In the genomic region with DNA sequence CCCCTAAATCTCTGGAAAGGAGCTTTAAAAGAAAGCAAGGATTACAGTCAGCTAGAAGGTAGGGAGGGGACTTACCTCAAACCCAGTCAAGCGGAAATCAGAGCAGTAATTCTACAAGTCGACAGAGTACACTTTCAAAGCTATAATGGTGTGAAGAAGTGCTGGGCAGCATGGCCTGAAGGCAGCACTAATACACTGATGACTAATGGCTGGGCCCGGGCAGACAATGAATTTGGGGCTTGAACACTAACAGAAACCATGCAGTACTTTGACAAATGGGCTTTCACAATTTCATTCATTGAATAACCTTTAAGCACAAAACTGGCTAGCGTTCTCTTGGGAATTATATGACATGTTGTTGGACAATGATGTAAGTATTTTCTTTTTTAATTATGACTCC, we compare ENCODE assay signal across 2 cellular contexts.
TF ChIP-seq lines count a peak whose summit lies in the region.

No MANE protein-coding gene starts in this region.

TF ChIP-seq in H1, 55 proteins besides CTCF, POLR2A, EP300 and RAD21:
- TF ChIP-seq ASH2L (IDR thresholded peaks at IDR 0.05; ENCODE audit: low read length), result no peak
- TF ChIP-seq BRCA1 (IDR thresholded peaks at IDR 0.05; ENCODE audit: low read depth, low read length), result no peak
- no peak for TF ChIP-seq SRF (IDR thresholded peaks at IDR 0.05; ENCODE audit: low read depth, low read length)
- TF ChIP-seq POU5F1 (IDR thresholded peaks at IDR 0.05; ENCODE audit: low read depth, low read length), result no peak
- no peak for TF ChIP-seq PHF8 (conservative IDR thresholded peaks at IDR 0.05; ENCODE audit: low read depth, low read length)
- no peak for TF ChIP-seq FOSL1 (IDR thresholded peaks at IDR 0.05; ENCODE audit: insufficient read depth, low read depth, low read length)
- TF ChIP-seq CTBP2 (IDR thresholded peaks at IDR 0.05; ENCODE audit: borderline replicate concordance, insufficient read depth, insufficient read length, low read length), result no peak
- no peak for TF ChIP-seq CREB1 (IDR thresholded peaks at IDR 0.05)
- TF ChIP-seq SAP30 (IDR thresholded peaks at IDR 0.05; ENCODE audit: insufficient read depth, insufficient replicate concordance, low read length), result no peak
- TF ChIP-seq GTF2F1 (IDR thresholded peaks at IDR 0.05; ENCODE audit: borderline replicate concordance, low read depth, low read length), result no peak
- TF ChIP-seq, protein P1, sequence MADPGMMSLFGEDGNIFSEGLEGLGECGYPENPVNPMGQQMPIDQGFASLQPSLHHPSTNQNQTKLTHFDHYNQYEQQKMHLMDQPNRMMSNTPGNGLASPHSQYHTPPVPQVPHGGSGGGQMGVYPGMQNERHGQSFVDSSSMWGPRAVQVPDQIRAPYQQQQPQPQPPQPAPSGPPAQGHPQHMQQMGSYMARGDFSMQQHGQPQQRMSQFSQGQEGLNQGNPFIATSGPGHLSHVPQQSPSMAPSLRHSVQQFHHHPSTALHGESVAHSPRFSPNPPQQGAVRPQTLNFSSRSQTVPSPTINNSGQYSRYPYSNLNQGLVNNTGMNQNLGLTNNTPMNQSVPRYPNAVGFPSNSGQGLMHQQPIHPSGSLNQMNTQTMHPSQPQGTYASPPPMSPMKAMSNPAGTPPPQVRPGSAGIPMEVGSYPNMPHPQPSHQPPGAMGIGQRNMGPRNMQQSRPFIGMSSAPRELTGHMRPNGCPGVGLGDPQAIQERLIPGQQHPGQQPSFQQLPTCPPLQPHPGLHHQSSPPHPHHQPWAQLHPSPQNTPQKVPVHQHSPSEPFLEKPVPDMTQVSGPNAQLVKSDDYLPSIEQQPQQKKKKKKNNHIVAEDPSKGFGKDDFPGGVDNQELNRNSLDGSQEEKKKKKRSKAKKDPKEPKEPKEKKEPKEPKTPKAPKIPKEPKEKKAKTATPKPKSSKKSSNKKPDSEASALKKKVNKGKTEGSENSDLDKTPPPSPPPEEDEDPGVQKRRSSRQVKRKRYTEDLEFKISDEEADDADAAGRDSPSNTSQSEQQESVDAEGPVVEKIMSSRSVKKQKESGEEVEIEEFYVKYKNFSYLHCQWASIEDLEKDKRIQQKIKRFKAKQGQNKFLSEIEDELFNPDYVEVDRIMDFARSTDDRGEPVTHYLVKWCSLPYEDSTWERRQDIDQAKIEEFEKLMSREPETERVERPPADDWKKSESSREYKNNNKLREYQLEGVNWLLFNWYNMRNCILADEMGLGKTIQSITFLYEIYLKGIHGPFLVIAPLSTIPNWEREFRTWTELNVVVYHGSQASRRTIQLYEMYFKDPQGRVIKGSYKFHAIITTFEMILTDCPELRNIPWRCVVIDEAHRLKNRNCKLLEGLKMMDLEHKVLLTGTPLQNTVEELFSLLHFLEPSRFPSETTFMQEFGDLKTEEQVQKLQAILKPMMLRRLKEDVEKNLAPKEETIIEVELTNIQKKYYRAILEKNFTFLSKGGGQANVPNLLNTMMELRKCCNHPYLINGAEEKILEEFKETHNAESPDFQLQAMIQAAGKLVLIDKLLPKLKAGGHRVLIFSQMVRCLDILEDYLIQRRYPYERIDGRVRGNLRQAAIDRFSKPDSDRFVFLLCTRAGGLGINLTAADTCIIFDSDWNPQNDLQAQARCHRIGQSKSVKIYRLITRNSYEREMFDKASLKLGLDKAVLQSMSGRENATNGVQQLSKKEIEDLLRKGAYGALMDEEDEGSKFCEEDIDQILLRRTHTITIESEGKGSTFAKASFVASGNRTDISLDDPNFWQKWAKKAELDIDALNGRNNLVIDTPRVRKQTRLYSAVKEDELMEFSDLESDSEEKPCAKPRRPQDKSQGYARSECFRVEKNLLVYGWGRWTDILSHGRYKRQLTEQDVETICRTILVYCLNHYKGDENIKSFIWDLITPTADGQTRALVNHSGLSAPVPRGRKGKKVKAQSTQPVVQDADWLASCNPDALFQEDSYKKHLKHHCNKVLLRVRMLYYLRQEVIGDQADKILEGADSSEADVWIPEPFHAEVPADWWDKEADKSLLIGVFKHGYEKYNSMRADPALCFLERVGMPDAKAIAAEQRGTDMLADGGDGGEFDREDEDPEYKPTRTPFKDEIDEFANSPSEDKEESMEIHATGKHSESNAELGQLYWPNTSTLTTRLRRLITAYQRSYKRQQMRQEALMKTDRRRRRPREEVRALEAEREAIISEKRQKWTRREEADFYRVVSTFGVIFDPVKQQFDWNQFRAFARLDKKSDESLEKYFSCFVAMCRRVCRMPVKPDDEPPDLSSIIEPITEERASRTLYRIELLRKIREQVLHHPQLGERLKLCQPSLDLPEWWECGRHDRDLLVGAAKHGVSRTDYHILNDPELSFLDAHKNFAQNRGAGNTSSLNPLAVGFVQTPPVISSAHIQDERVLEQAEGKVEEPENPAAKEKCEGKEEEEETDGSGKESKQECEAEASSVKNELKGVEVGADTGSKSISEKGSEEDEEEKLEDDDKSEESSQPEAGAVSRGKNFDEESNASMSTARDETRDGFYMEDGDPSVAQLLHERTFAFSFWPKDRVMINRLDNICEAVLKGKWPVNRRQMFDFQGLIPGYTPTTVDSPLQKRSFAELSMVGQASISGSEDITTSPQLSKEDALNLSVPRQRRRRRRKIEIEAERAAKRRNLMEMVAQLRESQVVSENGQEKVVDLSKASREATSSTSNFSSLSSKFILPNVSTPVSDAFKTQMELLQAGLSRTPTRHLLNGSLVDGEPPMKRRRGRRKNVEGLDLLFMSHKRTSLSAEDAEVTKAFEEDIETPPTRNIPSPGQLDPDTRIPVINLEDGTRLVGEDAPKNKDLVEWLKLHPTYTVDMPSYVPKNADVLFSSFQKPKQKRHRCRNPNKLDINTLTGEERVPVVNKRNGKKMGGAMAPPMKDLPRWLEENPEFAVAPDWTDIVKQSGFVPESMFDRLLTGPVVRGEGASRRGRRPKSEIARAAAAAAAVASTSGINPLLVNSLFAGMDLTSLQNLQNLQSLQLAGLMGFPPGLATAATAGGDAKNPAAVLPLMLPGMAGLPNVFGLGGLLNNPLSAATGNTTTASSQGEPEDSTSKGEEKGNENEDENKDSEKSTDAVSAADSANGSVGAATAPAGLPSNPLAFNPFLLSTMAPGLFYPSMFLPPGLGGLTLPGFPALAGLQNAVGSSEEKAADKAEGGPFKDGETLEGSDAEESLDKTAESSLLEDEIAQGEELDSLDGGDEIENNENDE (IDR thresholded peaks at IDR 0.05; ENCODE audit: insufficient replicate concordance, low read length), result no peak
- TF ChIP-seq SP4 (IDR thresholded peaks at IDR 0.05; ENCODE audit: low read length), result no peak
- TF ChIP-seq CBX5 (IDR thresholded peaks at IDR 0.05; ENCODE audit: low read depth, low read length), result no peak

TF ChIP-seq in SK-N-SH, 30 proteins besides CTCF, POLR2A, EP300 and RAD21:
- no peak for TF ChIP-seq FOXM1 (IDR thresholded peaks at IDR 0.05; ENCODE audit: low read depth)
- TF ChIP-seq RCOR1 (IDR thresholded peaks at IDR 0.05; ENCODE audit: low read length), result no peak
- no peak for TF ChIP-seq YY1 (IDR thresholded peaks at IDR 0.05; ENCODE audit: low read depth)
- TF ChIP-seq POLR2AphosphoS5 (IDR thresholded peaks at IDR 0.05; ENCODE audit: low read depth, low read length), result no peak
- TF ChIP-seq, protein P2, sequence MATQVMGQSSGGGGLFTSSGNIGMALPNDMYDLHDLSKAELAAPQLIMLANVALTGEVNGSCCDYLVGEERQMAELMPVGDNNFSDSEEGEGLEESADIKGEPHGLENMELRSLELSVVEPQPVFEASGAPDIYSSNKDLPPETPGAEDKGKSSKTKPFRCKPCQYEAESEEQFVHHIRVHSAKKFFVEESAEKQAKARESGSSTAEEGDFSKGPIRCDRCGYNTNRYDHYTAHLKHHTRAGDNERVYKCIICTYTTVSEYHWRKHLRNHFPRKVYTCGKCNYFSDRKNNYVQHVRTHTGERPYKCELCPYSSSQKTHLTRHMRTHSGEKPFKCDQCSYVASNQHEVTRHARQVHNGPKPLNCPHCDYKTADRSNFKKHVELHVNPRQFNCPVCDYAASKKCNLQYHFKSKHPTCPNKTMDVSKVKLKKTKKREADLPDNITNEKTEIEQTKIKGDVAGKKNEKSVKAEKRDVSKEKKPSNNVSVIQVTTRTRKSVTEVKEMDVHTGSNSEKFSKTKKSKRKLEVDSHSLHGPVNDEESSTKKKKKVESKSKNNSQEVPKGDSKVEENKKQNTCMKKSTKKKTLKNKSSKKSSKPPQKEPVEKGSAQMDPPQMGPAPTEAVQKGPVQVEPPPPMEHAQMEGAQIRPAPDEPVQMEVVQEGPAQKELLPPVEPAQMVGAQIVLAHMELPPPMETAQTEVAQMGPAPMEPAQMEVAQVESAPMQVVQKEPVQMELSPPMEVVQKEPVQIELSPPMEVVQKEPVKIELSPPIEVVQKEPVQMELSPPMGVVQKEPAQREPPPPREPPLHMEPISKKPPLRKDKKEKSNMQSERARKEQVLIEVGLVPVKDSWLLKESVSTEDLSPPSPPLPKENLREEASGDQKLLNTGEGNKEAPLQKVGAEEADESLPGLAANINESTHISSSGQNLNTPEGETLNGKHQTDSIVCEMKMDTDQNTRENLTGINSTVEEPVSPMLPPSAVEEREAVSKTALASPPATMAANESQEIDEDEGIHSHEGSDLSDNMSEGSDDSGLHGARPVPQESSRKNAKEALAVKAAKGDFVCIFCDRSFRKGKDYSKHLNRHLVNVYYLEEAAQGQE (IDR thresholded peaks at IDR 0.05; ENCODE audit: low read depth, low read length), result no peak
- TF ChIP-seq FOXJ3 (CRISPR knock-in tag; IDR thresholded peaks at IDR 0.05), result no peak
